In the genomic region with DNA sequence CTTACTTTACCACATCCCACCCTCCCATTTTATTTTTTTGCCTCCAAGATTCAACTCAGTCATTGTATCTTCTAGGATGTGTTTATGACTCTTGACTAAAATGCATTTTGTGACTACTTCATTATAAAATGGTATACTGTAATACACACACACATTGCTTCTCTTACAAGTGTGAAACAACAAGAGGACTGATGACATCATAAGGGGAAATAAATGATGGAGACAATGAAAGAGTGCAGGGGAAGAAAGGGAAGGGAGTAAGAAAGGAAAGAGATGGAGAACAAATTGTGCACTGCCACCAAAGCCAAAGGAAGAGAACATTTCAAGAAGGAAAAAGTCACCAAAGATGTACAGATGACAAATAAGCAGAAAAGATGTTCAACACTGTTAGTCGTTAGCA, we compare ENCODE assay signal across 1 cellular context.
TF ChIP-seq lines count a peak whose summit lies in the region.

No MANE protein-coding gene starts in this region.

TF ChIP-seq in HEK293, 187 proteins besides CTCF, POLR2A, EP300 and RAD21:
- TF ChIP-seq, protein P1, sequence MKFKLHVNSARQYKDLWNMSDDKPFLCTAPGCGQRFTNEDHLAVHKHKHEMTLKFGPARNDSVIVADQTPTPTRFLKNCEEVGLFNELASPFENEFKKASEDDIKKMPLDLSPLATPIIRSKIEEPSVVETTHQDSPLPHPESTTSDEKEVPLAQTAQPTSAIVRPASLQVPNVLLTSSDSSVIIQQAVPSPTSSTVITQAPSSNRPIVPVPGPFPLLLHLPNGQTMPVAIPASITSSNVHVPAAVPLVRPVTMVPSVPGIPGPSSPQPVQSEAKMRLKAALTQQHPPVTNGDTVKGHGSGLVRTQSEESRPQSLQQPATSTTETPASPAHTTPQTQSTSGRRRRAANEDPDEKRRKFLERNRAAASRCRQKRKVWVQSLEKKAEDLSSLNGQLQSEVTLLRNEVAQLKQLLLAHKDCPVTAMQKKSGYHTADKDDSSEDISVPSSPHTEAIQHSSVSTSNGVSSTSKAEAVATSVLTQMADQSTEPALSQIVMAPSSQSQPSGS (tag by site-specific recombination; IDR thresholded peaks at IDR 0.05; ENCODE audit: low read depth), result 0 out of 2 replicates have a peak, but pooled peaks have one; percentile 25
- TF ChIP-seq ZNF692 (tag by site-specific recombination; IDR thresholded peaks at IDR 0.05), result no peak
